In the genomic region with DNA sequence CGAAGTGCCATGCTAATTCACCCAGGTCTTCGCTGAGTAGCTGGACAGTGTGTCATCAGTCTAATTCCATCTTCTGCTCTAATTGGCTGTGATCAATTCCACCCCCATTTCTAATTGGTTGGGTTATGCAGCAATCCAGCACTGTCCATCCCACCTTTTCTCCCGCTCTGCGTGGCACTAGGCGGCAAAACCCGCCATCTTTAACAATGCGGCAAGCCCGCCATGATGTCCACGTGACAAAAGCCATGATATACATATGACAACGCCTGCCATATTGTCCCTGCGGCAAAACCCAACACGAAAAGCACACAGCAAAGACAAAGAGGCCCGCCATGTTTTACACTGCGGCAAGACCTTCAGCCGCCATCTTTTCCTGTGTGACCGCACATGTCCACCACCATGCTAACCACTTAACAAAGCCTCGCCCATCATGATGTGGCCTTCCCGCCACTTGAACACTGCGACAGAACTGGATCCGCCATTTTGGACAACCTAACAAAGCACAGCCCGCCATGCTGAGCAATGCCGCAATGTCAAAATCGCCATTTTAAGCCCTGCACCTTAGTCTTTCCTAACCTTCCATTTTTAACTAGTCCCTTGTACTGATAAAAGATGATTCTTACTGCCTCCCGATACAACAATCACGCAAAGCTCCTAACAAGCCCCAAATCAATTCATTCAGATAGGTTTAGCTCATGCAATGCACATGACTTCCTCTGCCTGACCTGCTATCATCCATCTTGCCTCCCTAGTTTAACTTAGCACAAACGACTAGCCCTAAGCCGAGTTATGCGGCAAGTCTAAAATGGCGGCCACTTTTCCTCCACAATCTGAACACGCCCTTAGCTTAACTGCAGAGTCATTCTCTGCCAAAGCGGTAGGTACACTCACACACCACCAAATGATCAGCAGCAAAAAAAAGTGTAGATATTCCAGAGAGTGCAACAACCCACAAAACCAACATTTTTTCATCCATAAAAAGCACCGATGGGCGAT, we compare ENCODE assay signal across 8 cellular contexts. TPM values are rescaled to one million over a fixed set of nuclear protein-coding genes. Genes with fewer than 3 reads are reported as not detected.
DNase-seq lines count a peak whose midpoint lies in the region; ATAC-seq, FAIRE-seq and TF ChIP-seq lines count a peak whose summit lies in the region.

No MANE protein-coding gene starts in this region.

- peak; percentile 79 for ATAC-seq in GM18511 (IDR thresholded peaks at IDR 0.05; ENCODE audit: unreplicated experiment)
- peak; percentile 63 for ATAC-seq in HG03520 (IDR thresholded peaks at IDR 0.05; ENCODE audit: unreplicated experiment)
- peak; percentile 87 for ATAC-seq in K562
- ATAC-seq in HG02610 (IDR thresholded peaks at IDR 0.05; ENCODE audit: unreplicated experiment): no peak
- no peak for ATAC-seq in HG03196 (IDR thresholded peaks at IDR 0.05; ENCODE audit: unreplicated experiment)

- peaks cover 2% of the 10 kb centered on the region for H3K9me1 ChIP-seq in K562 (ENCODE audit: control insufficient read depth, insufficient read depth, low read length)

- no peak for TF ChIP-seq EP300 in K562 (IDR thresholded peaks at IDR 0.05; ENCODE audit: low read length)

- no peaks in the 10 kb centered on the region for H3F3A ChIP-seq in smooth muscle cell (ENCODE audit: low read depth)

- peak overlapping the region; percentile 87 for H3K4me2 ChIP-seq in K562 (ENCODE audit: insufficient read depth, low read length)
- no peak overlapping the region for H3K4me2 ChIP-seq in smooth muscle cell

- H3K27me3 ChIP-seq in K562 (ENCODE audit: control insufficient read depth in 2 of 2, insufficient read depth in 2 of 2, low read length in 2 of 2) (no peaks in the 10 kb centered on the region), smooth muscle cell (ENCODE audit: low read depth) (no peaks in the 10 kb centered on the region)

- H3K9ac ChIP-seq in K562 (ENCODE audit: insufficient read depth in 1 of 2, low read depth in 2 of 2, low read length in 2 of 2): peak overlapping the region; percentile 76 to 93; a peak in 3 of 4 replicates
- no peak overlapping the region for H3K9ac ChIP-seq in smooth muscle cell (ENCODE audit: low read depth)

- CTCF ChIA-PET in K562 (lab: Yijun Ruan, JAX; ENCODE audit: low intra/inter-chr PET ratio): interaction anchor here (1.2 kb wide), 1 partner anchor 699 kb away, joined by 3 read pairs; no protein-coding TSS in a partner anchor

- intact Hi-C loops in K562 (cut with micrococcal nuclease): no loop called here
- intact Hi-C loops in posterior cingulate gyrus (cut with DNase I): no loop called here

- WGBS in K562 (ENCODE audit: insufficient coverage, low coverage, missing lambda C conversion rate): 31% methylated on average over 27 of the region's 33 CpGs
- 97% methylated on average over 33 of the region's 33 CpGs for WGBS in smooth muscle cell (ENCODE audit: low lambda C conversion rate)

- H3K9me3 ChIP-seq in K562 (replicated peaks; ENCODE audit: control insufficient read depth, insufficient read depth, low read depth, low read length) (no peaks in the 10 kb centered on the region), smooth muscle cell (replicated peaks; ENCODE audit: low read depth) (no peaks in the 10 kb centered on the region)

- TF ChIP-seq POLR2A in K562 (conservative IDR thresholded peaks at IDR 0.05): peak; percentile 51; the same call in 1 of the 2 replicates

- peaks cover 61% of the 10 kb centered on the region for H3K79me2 ChIP-seq in K562 (ENCODE audit: control insufficient read depth, insufficient read depth, low read length)
- H3K79me2 ChIP-seq in smooth muscle cell (ENCODE audit: low read depth): no peaks in the 10 kb centered on the region

- DNase-seq in K562 (ENCODE audit: extremely low read depth in 1 of 4, low spot score in 3 of 4): peak; percentile 26 to 87 (median 52)
- peak in 7 of 10 donors; percentile 80 to 97 (median 88) for DNase-seq in posterior cingulate gyrus
- DNase-seq in smooth muscle cell (lab: John Stamatoyannopoulos, UW; ENCODE audit: unreplicated experiment): no peak
- DNase-seq in DMS53 (lab: John Stamatoyannopoulos, UW): no peak

- H3K27ac ChIP-seq in K562 (ENCODE audit: extremely low read depth, low read depth, low read length): peak overlapping the region; percentile 98
- H3K27ac ChIP-seq in smooth muscle cell (ENCODE audit: low read depth): no peak overlapping the region

- no peak for TF ChIP-seq CTCF in K562 (IDR thresholded peaks at IDR 0.05 in 2 of 3, conservative IDR thresholded peaks at IDR 0.05 in 1 of 3; ENCODE audit: insufficient read depth in 2 of 3, low read depth in 1 of 3, low read length in 3 of 3)
- no peak for TF ChIP-seq CTCF in smooth muscle cell (IDR thresholded peaks at IDR 0.05; ENCODE audit: borderline replicate concordance, insufficient read depth, poor library complexity, severe bottlenecking)

- H3K36me3 ChIP-seq in K562 (ENCODE audit: control insufficient read depth, insufficient read depth, low read length) (peaks cover 30% of the 10 kb centered on the region; the same call in 2 of the 3 replicates), smooth muscle cell (ENCODE audit: low read depth) (no peaks in the 10 kb centered on the region)

- in situ Hi-C loops in K562 (cut with MboI): loop anchor here (5.0 to 10.0 kb wide), 3 partner anchors 163 to 493 kb away; no protein-coding TSS in a partner anchor

- FAIRE-seq in K562 (lab: Jason Lieb, UNC): peak; percentile 92

- no peaks in the 10 kb centered on the region for H3K4me1 ChIP-seq in K562 (replicated peaks in 1 of 2; ENCODE audit: control insufficient read depth in 2 of 2, insufficient read depth in 2 of 2, low read length in 2 of 2)
- peaks cover 6% of the 10 kb centered on the region for H3K4me1 ChIP-seq in smooth muscle cell (ENCODE audit: low read depth)

- H4K20me1 ChIP-seq in K562 (replicated peaks; ENCODE audit: control insufficient read depth, insufficient read depth, low read length): peaks cover 24% of the 10 kb centered on the region
- H4K20me1 ChIP-seq in smooth muscle cell (ENCODE audit: low read depth): no peaks in the 10 kb centered on the region

- peak overlapping the region; percentile 77 for H2AFZ ChIP-seq in K562 (ENCODE audit: low read depth, low read length)
- no peak overlapping the region for H2AFZ ChIP-seq in smooth muscle cell (ENCODE audit: low read depth)

- H3K4me3 ChIP-seq in K562 (peak overlapping the region; percentile 63), smooth muscle cell (no peak overlapping the region)

- no TSS peak for BruUV-seq in K562 (replicated peaks; lab: Mats Ljungman, UMichigan)

- TF ChIP-seq RAD21 in K562 (CRISPR knock-in tag; conservative IDR thresholded peaks at IDR 0.05 in 1 of 2, IDR thresholded peaks at IDR 0.05 in 1 of 2): no peak

- POLR2A ChIA-PET in K562 (lab: Yijun Ruan, JAX): interaction anchor here (0.6 to 0.7 kb wide), 2 partner anchors 93 to 440 kb away, joined by 3 read pairs; no protein-coding TSS in a partner anchor

RNA-seq across cellular contexts. Expression of gene XIST, which starts 1.2 kb away (rescaled TPM):
- 661 and 2,130 TPM in 2 replicates for total RNA-seq in K562 (2011; cell fraction: chromatin; rRNA removed; ENCODE audit: low replicate concordance)
- total RNA-seq in K562 (2011; cell fraction: nucleolus; rRNA removed): 322 and 478 TPM in 2 replicates
- total RNA-seq in K562 (2011; cell fraction: nucleoplasm; rRNA removed): 1,154 and 2,123 TPM in 2 replicates
- total RNA-seq in K562 (2014; rRNA removed) (22.4 and 25.0 TPM in 2 replicates), K562 (2014; rRNA removed; fragmentation: Illumina TruSeq; extraction: Trizol) (53.6 and 55.5 TPM in 2 replicates), K562 (2015; rRNA removed; fragmentation: Illumina TruSeq; extraction: Trizol) (48.7 and 51.6 TPM in 2 replicates), K562 (2021) (63.6 and 72.5 TPM in 2 replicates), smooth muscle cell (not detected in 2 replicates)
- polyA plus RNA-seq in K562 (2011; rRNA removed) (160 and 206 TPM in 2 replicates), K562 (2014; fragmentation: Illumina TruSeq; extraction: Trizol) (104 and 127 TPM in 2 replicates), K562 (2014; fragmentation: Nextera tagmentation; extraction: Ambion mirVana) (10 to 100 TPM; 22.9 to 23.0 TPM), K562 (2014; rRNA removed) (120 and 130 TPM in 2 replicates), smooth muscle cell (not detected in 2 replicates)
- polyA plus RNA-seq in K562 (2011; cell fraction: cytosol; rRNA removed): 3.0 and 11.3 TPM in 2 replicates
- 643 and 1,009 TPM in 2 replicates for polyA plus RNA-seq in K562 (2011; cell fraction: nucleus; rRNA removed)
- polyA plus RNA-seq in K562 (2012): 66.7 and 133 TPM in 2 replicates
- polyA minus RNA-seq in K562 (2011; rRNA and poly(A)+ RNA removed): 175 and 222 TPM in 2 replicates
- 12.2 and 12.4 TPM in 2 replicates for polyA minus RNA-seq in K562 (2011; cell fraction: cytosol; rRNA and poly(A)+ RNA removed)
- 287 and 466 TPM in 2 replicates for polyA minus RNA-seq in K562 (2011; cell fraction: nucleus; rRNA and poly(A)+ RNA removed)

Comparison
In these comparisons a context has a peak if more than half of its experiments do, and no peak if none do; other contexts are left out.
1. ATAC-seq: peak in GM18511 (single experiment), HG03520 (single experiment) and K562 (single experiment); none in HG02610 (single experiment) and HG03196 (single experiment).
2. DNase-seq: peak in K562 (4 of 4) and posterior cingulate gyrus (7 of 10); none in smooth muscle cell (single experiment) and DMS53 (single experiment).